10 cellular contexts compared by ENCODE assay signal in genomic region chr6:32081168-32081624, GRCh38.
A peak's percentile ranks its signal among the peaks of the same experiment; 100 is the strongest.
DNase-seq lines count a peak whose midpoint lies in the region; ATAC-seq, FAIRE-seq and TF ChIP-seq lines count a peak whose summit lies in the region.
"Had no signal": no experiment of that assay in that cellular context is flagged by ENCODE, and none has a peak within 500 bp of the region (broad histone marks: within the 10 kb centered on the region; RNA-seq: fewer than 3 reads in every experiment).

No MANE protein-coding gene starts in this region.

- no peak overlapping the region for H3K9ac ChIP-seq in rectal smooth muscle tissue (ENCODE audit: low read length)

- H3K4me3 ChIP-seq in fibroblast of pulmonary artery (replicated peaks; ENCODE audit: low read depth, low read length) (no peak overlapping the region), rectal smooth muscle tissue (ENCODE audit: low read length) (no peak overlapping the region)

- H3K4me1 ChIP-seq in rectal smooth muscle tissue (ENCODE audit: control insufficient read depth, insufficient read depth, low read length): peaks cover 3% of the 10 kb centered on the region

- H3K36me3 ChIP-seq in rectal smooth muscle tissue (ENCODE audit: control insufficient read depth, insufficient read depth, low read length): peaks cover 2% of the 10 kb centered on the region

- peaks cover 8% of the 10 kb centered on the region for H3K27me3 ChIP-seq in rectal smooth muscle tissue (ENCODE audit: control insufficient read depth, insufficient read depth, low read length)

- H3K27ac ChIP-seq in RWPE1 (peak overlapping the region; percentile 92), rectal smooth muscle tissue (ENCODE audit: low read depth, low read length) (peak overlapping the region; percentile 45)

- ATAC-seq in HG02642 (IDR thresholded peaks at IDR 0.05; ENCODE audit: poor library complexity, unreplicated experiment) (no peak), GM18517 (IDR thresholded peaks at IDR 0.05; ENCODE audit: unreplicated experiment) (no peak)

- CTCF ChIA-PET in RWPE1 (lab: Yijun Ruan, JAX): interaction anchor here (0.5 kb wide), 1 partner anchor 585 kb away, joined by 3 read pairs; the partner anchor contains the start of gene HLA-DQB1

- peak; percentile 19 for DNase-seq in ELF-1 (ENCODE audit: low read depth, low spot score)
- DNase-seq in RWPE1 (ENCODE audit: low spot score): peak; percentile 73
- DNase-seq in fibroblast of pulmonary artery (ENCODE audit: low read depth): peak; percentile 91
- no peak for DNase-seq in GM19239 (ENCODE audit: insufficient read length, low spot score)
- no peak for DNase-seq in amygdala (lab: John Stamatoyannopoulos, UW)
- DNase-seq: activated naive CD8-positive, alpha-beta T cell treated with anti-CD3 and anti-CD28 coated beads, Interleukin-2, amount 10 ng/mL, durations not matched to agents 7 days and 5 days; SHP77 treated with DMSO at 0.1 percent for 48 hours had no signal

- TF ChIP-seq CTCF in RWPE1 (conservative IDR thresholded peaks at IDR 0.05; ENCODE audit: low read depth): no peak
- TF ChIP-seq CTCF in fibroblast of pulmonary artery (IDR thresholded peaks at IDR 0.05; ENCODE audit: low read length, missing control alignments): no peak

- FAIRE-seq in GM19239 (lab: Jason Lieb, UNC): no peak

- POLR2A ChIA-PET in RWPE1 (lab: Yijun Ruan, JAX; ENCODE audit: low non-redundant PET): interaction anchor here (0.7 kb wide), 1 partner anchor 30 kb away, joined by 4 read pairs; no protein-coding TSS in a partner anchor

Comparison
In these comparisons a context has a peak if more than half of its experiments do, and no peak if none do; other contexts are left out.
1. DNase-seq: peak in ELF-1 (single experiment), RWPE1 (single experiment) and fibroblast of pulmonary artery (single experiment); none in GM19239 (single experiment) and amygdala (0 of 56).